8 cellular contexts compared by ENCODE assay signal in genomic region chr9:89597711-89598707, GRCh38. TPM values are rescaled to one million over a fixed set of nuclear protein-coding genes. Genes with fewer than 3 reads are reported as not detected.
DNase-seq lines count a peak whose midpoint lies in the region; ATAC-seq, FAIRE-seq and TF ChIP-seq lines count a peak whose summit lies in the region.

No MANE protein-coding gene starts in this region.

- ATAC-seq in CD4-positive, alpha-beta T cell (ENCODE audit: poor library complexity), result peak; percentile 42
- ATAC-seq in Panc1 (peak; percentile 77), pancreas (peak; percentile 52 to 78 (median 75)), HG02798 (IDR thresholded peaks at IDR 0.05; ENCODE audit: poor library complexity, unreplicated experiment) (no peak), HG02885 (IDR thresholded peaks at IDR 0.05; ENCODE audit: poor library complexity, unreplicated experiment) (no peak)

- H3K36me3 ChIP-seq in Panc1 (ENCODE audit: control insufficient read depth, insufficient read depth, low read length), result no peaks in the 10 kb centered on the region
- H3K36me3 ChIP-seq in pancreas, result no peaks in the 10 kb centered on the region

- no peaks in the 10 kb centered on the region for H3K36me3 Mint-ChIP-seq in CD4-positive, alpha-beta T cell (ENCODE audit: low read depth)

- no peak overlapping the region for H3K27ac ChIP-seq in CD4-positive, alpha-beta T cell (ENCODE audit: low read depth, low read length)
- H3K27ac ChIP-seq in Panc1 (ENCODE audit: low read length), result no peak overlapping the region
- no peak overlapping the region for H3K27ac ChIP-seq in pancreas

- in situ Hi-C loops in Panc1 (cut with HindIII; ENCODE audit: low pct_unique_long_range_greater_than_20kb, low sequenced_read_pairs), result no loop called here

- no peak overlapping the region for H3K4me3 Mint-ChIP-seq in CD4-positive, alpha-beta T cell

- no peaks in the 10 kb centered on the region for H3K27me3 ChIP-seq in CD4-positive, alpha-beta T cell (ENCODE audit: control insufficient read depth, insufficient read depth, low read length)
- H3K27me3 ChIP-seq in Panc1 (ENCODE audit: control insufficient read depth, insufficient read depth, low read length) (no peaks in the 10 kb centered on the region; the same call in 1 of the 2 replicates), pancreas (no peaks in the 10 kb centered on the region)

- no peaks in the 10 kb centered on the region for H3K9me3 ChIP-seq in CD4-positive, alpha-beta T cell (ENCODE audit: control insufficient read depth, low read length)
- H3K9me3 ChIP-seq in Panc1 (ENCODE audit: control insufficient read depth, insufficient read depth, low read depth, low read length), result no peaks in the 10 kb centered on the region
- H3K9me3 ChIP-seq in pancreas, result no peaks in the 10 kb centered on the region

- no peak overlapping the region for H3K27ac Mint-ChIP-seq in CD4-positive, alpha-beta T cell

- intact Hi-C loops in CD4-positive, alpha-beta T cell (cut with DNase I, micrococcal nuclease), result loop anchor here (1.0 to 10.0 kb wide), 5 partner anchors 504 to 1275 kb away; no protein-coding TSS in a partner anchor
- intact Hi-C loops in Panc1 (cut with micrococcal nuclease; ENCODE audit: unreplicated experiment), result loop anchor here (10.0 kb wide), 1 partner anchor 627 kb away; no protein-coding TSS in a partner anchor
- intact Hi-C loops in pancreas (cut with DNase I), result loop anchor here in 1 of 3 donors (10.0 kb wide), 1 partner anchor 517 kb away; no protein-coding TSS in a partner anchor

- POLR2A ChIA-PET in CD4-positive, alpha-beta T cell (lab: Charles Lee), result no interaction called here
- POLR2A ChIA-PET in Panc1 (lab: Charles Lee), result interaction anchor here (0.5 kb wide), 1 partner anchor 13 kb away, joined by 5 read pairs; no protein-coding TSS in a partner anchor

- H3K4me1 ChIP-seq in Panc1 (ENCODE audit: control insufficient read depth, insufficient read depth, low read length) (no peaks in the 10 kb centered on the region), pancreas (no peaks in the 10 kb centered on the region)

- 30 to 31% methylated on average over 9 of the region's 9 CpGs for WGBS in pancreas, 2 donors

- no peaks in the 10 kb centered on the region for H3K9me3 Mint-ChIP-seq in CD4-positive, alpha-beta T cell

- H3K4me1 Mint-ChIP-seq in CD4-positive, alpha-beta T cell (ENCODE audit: low read depth), result peaks cover 2% of the 10 kb centered on the region

- CTCF ChIA-PET in CD4-positive, alpha-beta T cell (lab: Charles Lee), result interaction anchor here (0.6 to 1.2 kb wide), 12 partner anchors 11 to 1273 kb away, joined by 3 to 5 read pairs (median 4); no protein-coding TSS in a partner anchor
- CTCF ChIA-PET in Panc1 (lab: Charles Lee), result interaction anchor here (0.5 to 1.4 kb wide), 6 partner anchors 141 to 1260 kb away, joined by 3 to 14 read pairs (median 4); no protein-coding TSS in a partner anchor

- no peaks in the 10 kb centered on the region for H3K27me3 Mint-ChIP-seq in CD4-positive, alpha-beta T cell

- no peak overlapping the region for H3K4me3 ChIP-seq in Panc1 (ENCODE audit: low read depth in 2 of 2, low read length in 2 of 2)
- H3K4me3 ChIP-seq in pancreas, result no peak overlapping the region

- peak; percentile 68 for TF ChIP-seq CTCF in CD4-positive, alpha-beta T cell (IDR thresholded peaks at IDR 0.05)
- TF ChIP-seq CTCF in Panc1 (IDR thresholded peaks at IDR 0.05) (peak; percentile 82), pancreas (IDR thresholded peaks at IDR 0.05) (peak; percentile 37 to 67 (median 62))

- FAIRE-seq in pancreas (lab: Jason Lieb, UNC), result no peak

- no TSS peak for BruUV-seq in Panc1 (replicated peaks; lab: Mats Ljungman, UMichigan)

- DNase-seq in CD4-positive, alpha-beta T cell, result peak in 9 of 10 experiments; percentile 27 to 51 (median 36)
- DNase-seq in H4 (ENCODE audit: low spot score), result peak; percentile 53
- DNase-seq in Panc1 (ENCODE audit: low read depth, low spot score), result no peak
- DNase-seq in activated gamma-delta T cell treated with anti-CD3 and anti-CD28 coated beads, Interleukin-2, amount 50 U/mL, for 16 hours (ENCODE audit: low read depth), result peak; percentile 32
- peak; percentile 55 for DNase-seq in globus pallidus (ENCODE audit: low spot score)
- peak in 2 of 6 donors; percentile 45 to 78 for DNase-seq in pancreas

RNA-seq across cellular contexts. Expression of gene GADD45G, which starts 6.8 kb away (rescaled TPM):
- total RNA-seq in CD4-positive, alpha-beta T cell, result 10 to 100 TPM; 15.6 to 16.1 TPM
- total RNA-seq in H4 (2014; rRNA removed; shearing (Covaris generic)), result 0.52 and 1.3 TPM in 2 replicates
- 1.2 TPM for total RNA-seq in Panc1 (2021; ENCODE audit: unreplicated experiment)
- polyA plus RNA-seq in Panc1 (2012; ENCODE audit: insufficient read length), result 3.3 TPM
- 10 to 100 TPM in 5 of 6 donors, 1 to 10 TPM in 1; 9.5 to 39.6 (median 19.0) TPM for total RNA-seq in pancreas
- 100 to 1,000 TPM; 126 to 220 TPM for polyA plus RNA-seq in pancreas

Comparison
In these comparisons a context has a peak if more than half of its experiments do, and no peak if none do; other contexts are left out.
1. ATAC-seq: peak in CD4-positive, alpha-beta T cell (single experiment), Panc1 (single experiment) and pancreas (4 of 4); none in HG02798 (single experiment) and HG02885 (single experiment).
2. Peak in every context shown above with its lines, with median percentiles within 50 percentile points of each other: CTCF ChIP-seq.